In genomic region chr11:9385288-9385902, GRCh38 we compare ENCODE assay signal across 8 cellular contexts. TPM values are rescaled to one million over a fixed set of nuclear protein-coding genes. Genes with fewer than 3 reads are reported as not detected.
DNase-seq lines count a peak whose midpoint lies in the region; ATAC-seq and TF ChIP-seq lines count a peak whose summit lies in the region.

No MANE protein-coding gene starts in this region.

- no peaks in the 10 kb centered on the region for H3K27me3 Mint-ChIP-seq in dendritic cell treated with granulocyte-macrophage colony-stimulating factor and Interleukin-4, amounts not matched to agents 40 ng/mL and 50 ng/mL, for 4 days

- ATAC-seq in HG02970 (IDR thresholded peaks at IDR 0.05; ENCODE audit: low FRiP score, unreplicated experiment) = peak; percentile 25

- H3K9me3 Mint-ChIP-seq in dendritic cell treated with granulocyte-macrophage colony-stimulating factor and Interleukin-4, amounts not matched to agents 40 ng/mL and 50 ng/mL, for 4 days = no peaks in the 10 kb centered on the region

- peak overlapping the region; percentile 87 to 95 (median 92) for H3K27ac ChIP-seq in Peyer's patch

- TF ChIP-seq POLR2A in Peyer's patch (IDR thresholded peaks at IDR 0.05) = no peak

- peak overlapping the region; percentile 87 for H3K4me3 Mint-ChIP-seq in dendritic cell treated with granulocyte-macrophage colony-stimulating factor and Interleukin-4, amounts not matched to agents 40 ng/mL and 50 ng/mL, for 4 days

- peaks cover 29% of the 10 kb centered on the region for H3K36me3 Mint-ChIP-seq in dendritic cell treated with granulocyte-macrophage colony-stimulating factor and Interleukin-4, amounts not matched to agents 40 ng/mL and 50 ng/mL, for 4 days (ENCODE audit: low read depth)

- peak; percentile 25 for DNase-seq in NCI-H345 (lab: John Stamatoyannopoulos, UW)
- DNase-seq in NCI-H345 treated with DMSO at 0.1 percent for 48 hours (lab: John Stamatoyannopoulos, UW; ENCODE audit: unreplicated experiment) = no peak
- DNase-seq in Peyer's patch = peak in 2 of 3 donors; percentile 22 to 71
- DNase-seq in midbrain (lab: John Stamatoyannopoulos, UW) = peak; percentile 28
- no peak for DNase-seq in globus pallidus (ENCODE audit: low spot score)
- no peak for DNase-seq in NCI-H1436 treated with DMSO at 0.1 percent for 48 hours (lab: John Stamatoyannopoulos, UW)

- peak overlapping the region; percentile 98 for H3K27ac Mint-ChIP-seq in dendritic cell treated with granulocyte-macrophage colony-stimulating factor and Interleukin-4, amounts not matched to agents 40 ng/mL and 50 ng/mL, for 4 days

- peak in 1 of 6 experiments; percentile 20 for TF ChIP-seq CTCF in Peyer's patch (IDR thresholded peaks at IDR 0.05)

- peak overlapping the region; percentile 76 to 93 (median 82) for H3K4me3 ChIP-seq in Peyer's patch

- intact Hi-C loops in dendritic cell treated with granulocyte-macrophage colony-stimulating factor and Interleukin-4, amounts not matched to agents 40 ng/mL and 50 ng/mL, for 4 days (cut with micrococcal nuclease) = loop anchor here (1.0 kb wide), 1 partner anchor 21 kb away; no protein-coding TSS in a partner anchor

- H3K27me3 ChIP-seq in Peyer's patch = no peaks in the 10 kb centered on the region

- peaks cover 28% of the 10 kb centered on the region for H3K4me1 Mint-ChIP-seq in dendritic cell treated with granulocyte-macrophage colony-stimulating factor and Interleukin-4, amounts not matched to agents 40 ng/mL and 50 ng/mL, for 4 days (ENCODE audit: low read depth)

- no peaks in the 10 kb centered on the region for H3K9me3 ChIP-seq in Peyer's patch

- no peaks in the 10 kb centered on the region for H3K36me3 ChIP-seq in Peyer's patch

- H3K4me1 ChIP-seq in Peyer's patch = peaks cover 0 to 26% (median 3%) of the 10 kb centered on the region in 4 donors

RNA-seq across cellular contexts. Expression of gene IPO7, which starts 0.9 kb away (rescaled TPM):
- total RNA-seq in Peyer's patch = 10 to 100 TPM; 32.4 to 79.9 (median 54.3) TPM

Comparison
In these comparisons a context has a peak if more than half of its experiments do, and no peak if none do; other contexts are left out.
1. DNase-seq: peak in NCI-H345 (single experiment), Peyer's patch (2 of 3) and midbrain (single experiment); none in NCI-H345 treated with DMSO at 0.1 percent for 48 hours (single experiment), globus pallidus (single experiment) and NCI-H1436 treated with DMSO at 0.1 percent for 48 hours (single experiment).